ENCODE assay signal across 8 cellular contexts in genomic region chr4:8198906-8199593, GRCh38. TPM values are rescaled to one million over a fixed set of nuclear protein-coding genes. Genes with fewer than 3 reads are reported as not detected.
DNase-seq lines count a peak whose midpoint lies in the region; ATAC-seq and TF ChIP-seq lines count a peak whose summit lies in the region.

SH3TC1 (plus strand) TSS chr4:8199290; CDS start chr4:8205195, 5,905 bp downstream.

- peak; percentile 85 to 86 for ATAC-seq in CD4-positive, CD25-positive, alpha-beta regulatory T cell (ENCODE audit: low read depth in 2 of 2)
- ATAC-seq in GM19351 (IDR thresholded peaks at IDR 0.05; ENCODE audit: unreplicated experiment) (peak; percentile 78), HG03460 (IDR thresholded peaks at IDR 0.05; ENCODE audit: unreplicated experiment) (peak; percentile 73), upper lobe of right lung (peak; percentile 93)
- ATAC-seq in activated naive CD4-positive, alpha-beta T cell treated with anti-CD3 and anti-CD28 coated beads, Interleukin-2, amount 50 U/mL, for 72 hours = peak; percentile 88 to 92

- no peaks in the 10 kb centered on the region for H3K36me3 ChIP-seq in CD4-positive, CD25-positive, alpha-beta regulatory T cell (ENCODE audit: control insufficient read depth, insufficient read depth, low read length)
- H3K36me3 ChIP-seq in SJCRH30 = no peaks in the 10 kb centered on the region
- no peaks in the 10 kb centered on the region for H3K36me3 ChIP-seq in upper lobe of right lung

- H3K27me3 Mint-ChIP-seq in CD4-positive, CD25-positive, alpha-beta regulatory T cell = no peaks in the 10 kb centered on the region
- H3K27me3 Mint-ChIP-seq in glutamatergic neuron (ENCODE audit: unreplicated experiment) = peaks cover 6% of the 10 kb centered on the region

- no peaks in the 10 kb centered on the region for H3K9me3 ChIP-seq in CD4-positive, CD25-positive, alpha-beta regulatory T cell (ENCODE audit: control insufficient read depth in 2 of 2, low read length in 2 of 2)
- H3K9me3 ChIP-seq in SJCRH30 (replicated peaks) (no peaks in the 10 kb centered on the region), upper lobe of right lung (no peaks in the 10 kb centered on the region)

- H3K4me1 ChIP-seq in CD4-positive, CD25-positive, alpha-beta regulatory T cell (ENCODE audit: control insufficient read depth, insufficient read depth, low read length, poor library complexity, severe bottlenecking) = peaks cover 49% of the 10 kb centered on the region
- H3K4me1 ChIP-seq in SJCRH30 = peaks cover 20% of the 10 kb centered on the region
- H3K4me1 ChIP-seq in upper lobe of right lung = peaks cover 49% of the 10 kb centered on the region

- peaks cover 0 to 53% (median 16%) of the 10 kb centered on the region in 4 donors for H3K4me1 Mint-ChIP-seq in CD4-positive, CD25-positive, alpha-beta regulatory T cell
- peaks cover 13% of the 10 kb centered on the region for H3K4me1 Mint-ChIP-seq in glutamatergic neuron (ENCODE audit: low read depth, unreplicated experiment)

- H3K4me3 Mint-ChIP-seq in CD4-positive, CD25-positive, alpha-beta regulatory T cell = peak within 1 kb of the TSS; percentile 91 to 100 (median 96)
- peak within 1 kb of the TSS; percentile 46 for H3K4me3 Mint-ChIP-seq in glutamatergic neuron (ENCODE audit: unreplicated experiment)

- H3K27ac Mint-ChIP-seq in CD4-positive, CD25-positive, alpha-beta regulatory T cell = peak within 1 kb of the TSS; percentile 93 to 99 (median 97)
- peak within 1 kb of the TSS; percentile 63 to 81 for H3K27ac Mint-ChIP-seq in activated naive CD4-positive, alpha-beta T cell treated with anti-CD3 and anti-CD28 coated beads, Interleukin-2, amount 50 U/mL, for 72 hours
- peak within 1 kb of the TSS; percentile 72 for H3K27ac Mint-ChIP-seq in glutamatergic neuron (ENCODE audit: unreplicated experiment)

- peak within 1 kb of the TSS; percentile 68 for H3K27ac ChIP-seq in CD4-positive, CD25-positive, alpha-beta regulatory T cell (ENCODE audit: insufficient read depth, low read length, poor library complexity, severe bottlenecking)
- no peak within 1 kb of the TSS; the same call in 1 of the 2 replicates for H3K27ac ChIP-seq in SJCRH30
- peak within 1 kb of the TSS; percentile 86 for H3K27ac ChIP-seq in upper lobe of right lung

- peaks cover 0 to 2% (median 0%) of the 10 kb centered on the region in 7 donors for H3K9me3 Mint-ChIP-seq in CD4-positive, CD25-positive, alpha-beta regulatory T cell
- H3K9me3 Mint-ChIP-seq in activated naive CD4-positive, alpha-beta T cell treated with anti-CD3 and anti-CD28 coated beads, Interleukin-2, amount 50 U/mL, for 72 hours = no peaks in the 10 kb centered on the region
- H3K9me3 Mint-ChIP-seq in glutamatergic neuron (ENCODE audit: unreplicated experiment) = peaks cover 7% of the 10 kb centered on the region

- TF ChIP-seq CTCF in glutamatergic neuron (IDR thresholded peaks at IDR 0.05; ENCODE audit: partially characterized antibody, unreplicated experiment) = no peak
- no peak for TF ChIP-seq CTCF in upper lobe of right lung (IDR thresholded peaks at IDR 0.05)

- no peaks in the 10 kb centered on the region for H3K36me3 Mint-ChIP-seq in CD4-positive, CD25-positive, alpha-beta regulatory T cell
- no peaks in the 10 kb centered on the region for H3K36me3 Mint-ChIP-seq in activated naive CD4-positive, alpha-beta T cell treated with anti-CD3 and anti-CD28 coated beads, Interleukin-2, amount 50 U/mL, for 72 hours
- H3K36me3 Mint-ChIP-seq in glutamatergic neuron (ENCODE audit: unreplicated experiment) = no peaks in the 10 kb centered on the region

- no peaks in the 10 kb centered on the region for H3K27me3 ChIP-seq in CD4-positive, CD25-positive, alpha-beta regulatory T cell (ENCODE audit: control insufficient read depth, insufficient read depth, low read length)
- H3K27me3 ChIP-seq in SJCRH30 (no peaks in the 10 kb centered on the region), upper lobe of right lung (no peaks in the 10 kb centered on the region)

- intact Hi-C loops in upper lobe of right lung (cut with DNase I) = no loop called here

- DNase-seq in CD4-positive, CD25-positive, alpha-beta regulatory T cell = peak; percentile 47 to 82 (median 55)
- DNase-seq in SJCRH30 (peak; percentile 87 to 91), glutamatergic neuron (peak; percentile 77), pons (ENCODE audit: low spot score) (peak; percentile 80), upper lobe of right lung (peak; percentile 97)
- DNase-seq in activated naive CD4-positive, alpha-beta T cell treated with anti-CD3 and anti-CD28 coated beads, Interleukin-2, amount 50 U/mL, for 72 hours (ENCODE audit: low spot score in 2 of 2) = peak; percentile 65 to 82

- H3K4me3 ChIP-seq in CD4-positive, CD25-positive, alpha-beta regulatory T cell (ENCODE audit: low read depth, low read length) = peak within 1 kb of the TSS; percentile 79
- H3K4me3 ChIP-seq in SJCRH30 (peak within 1 kb of the TSS; percentile 59), upper lobe of right lung (peak within 1 kb of the TSS; percentile 62)

RNA-seq across cellular contexts. Expression of gene SH3TC1, which starts in this region (rescaled TPM):
- total RNA-seq in CD4-positive, CD25-positive, alpha-beta regulatory T cell = 125 TPM
- polyA plus RNA-seq in CD4-positive, CD25-positive, alpha-beta regulatory T cell = 10 to 100 TPM; 10.6 to 21.1 (median 15.3) TPM
- total RNA-seq in SJCRH30 (2014; rRNA removed; shearing (Covaris generic)) = 21.5 and 28.9 TPM in 2 replicates
- total RNA-seq in activated naive CD4-positive, alpha-beta T cell treated with anti-CD3 and anti-CD28 coated beads, Interleukin-2, amount 50 U/mL, for 72 hours = 10 to 100 TPM; 12.2 to 22.2 TPM
- total RNA-seq in glutamatergic neuron (ENCODE audit: unreplicated experiment) = not detected
- total RNA-seq in upper lobe of right lung = 71.7 TPM

Comparison
In these comparisons a context has a peak if more than half of its experiments do, and no peak if none do; other contexts are left out.
1. RNA of gene SH3TC1 (total RNA-seq): 125 TPM in CD4-positive, CD25-positive, alpha-beta regulatory T cell (single experiment), 71.7 TPM in upper lobe of right lung (single experiment), 21.5 to 28.9 TPM in SJCRH30 and 12.2 to 22.2 TPM in activated naive CD4-positive, alpha-beta T cell treated with anti-CD3 and anti-CD28 coated beads, Interleukin-2, amount 50 U/mL, for 72 hours; not detected in glutamatergic neuron (single experiment); every median in the first group is over 10 times any median in the second.
2. Peak in DNase-seq in glutamatergic neuron; RNA of the gene not detected or under 1 TPM.
3. Peak in every context shown above with its lines, with median percentiles within 50 percentile points of each other: ATAC-seq, DNase-seq, H3K4me3 ChIP-seq and H3K27ac Mint-ChIP-seq.